Comparison of ENCODE assay signal across 21 cellular contexts in the genomic region with DNA sequence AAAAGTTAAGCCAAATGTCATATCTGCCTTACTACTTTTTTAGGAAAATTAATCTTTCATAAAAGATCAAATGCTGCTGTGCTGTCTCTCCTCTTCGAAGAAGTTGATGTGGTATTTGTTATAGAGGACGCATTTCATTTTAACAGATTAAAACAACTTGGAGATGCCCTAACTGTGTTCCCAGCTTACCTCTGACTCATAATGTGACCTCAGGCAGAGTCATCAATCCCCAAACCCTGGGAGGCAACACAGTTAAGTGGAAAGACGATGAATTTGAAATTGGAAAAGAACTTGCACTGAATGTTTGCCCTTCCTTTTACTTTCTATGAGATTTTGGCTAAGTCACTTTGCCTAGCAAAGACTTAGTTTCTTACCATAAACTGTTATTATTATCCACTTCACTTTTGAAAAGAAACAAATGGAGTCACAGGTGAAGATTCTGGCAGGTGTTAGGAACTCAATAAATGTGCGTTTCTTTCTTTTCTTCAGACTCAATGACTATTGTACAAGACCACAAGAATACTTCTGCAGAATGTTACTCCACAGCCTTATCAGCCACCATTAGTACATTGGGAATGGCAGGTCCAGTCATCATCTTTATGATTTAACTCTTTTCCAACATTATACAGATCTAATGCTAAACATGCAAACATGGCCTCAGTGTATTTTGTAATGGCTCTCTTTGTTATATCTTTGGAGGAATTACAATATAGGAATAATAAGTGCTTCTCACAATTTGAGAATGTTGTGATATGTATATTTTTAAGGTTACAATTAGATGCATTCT.
A peak's percentile ranks its signal among the peaks of the same experiment; 100 is the strongest.
DNase-seq lines count a peak whose midpoint lies in the region; ATAC-seq, FAIRE-seq and TF ChIP-seq lines count a peak whose summit lies in the region.
"Had no signal": no experiment of that assay in that cellular context is flagged by ENCODE, and none has a peak within 500 bp of the region (broad histone marks: within the 10 kb centered on the region; RNA-seq: fewer than 3 reads in every experiment).

No MANE protein-coding gene starts in this region.

- H3K4me1 Mint-ChIP-seq in osteocyte (ENCODE audit: unreplicated experiment), result peaks cover 55% of the 10 kb centered on the region
- H3K4me1 Mint-ChIP-seq: activated CD4-positive, alpha-beta memory T cell treated with anti-CD3 and anti-CD28 coated beads, Interleukin-2, amount 10 ng/mL, durations not matched to agents 7 days and 5 days; CD4-positive, CD25-positive, alpha-beta regulatory T cell had no signal

- BruUV-seq in PC-3 (replicated peaks; lab: Mats Ljungman, UMichigan), result no TSS peak
- BruUV-seq in endothelial cell of umbilical vein (replicated peaks; lab: Mats Ljungman, UMichigan), result no TSS peak

- peak; percentile 4 for FAIRE-seq in endothelial cell of umbilical vein (lab: Jason Lieb, UNC)
- FAIRE-seq: H1 had no signal

- H4K20me1 ChIP-seq in PC-3 (ENCODE audit: low read length), result no peaks in the 10 kb centered on the region
- H4K20me1 ChIP-seq in endothelial cell of umbilical vein (replicated peaks; ENCODE audit: control insufficient read depth, extremely low read depth, insufficient read depth, low read length), result no peaks in the 10 kb centered on the region

- H3F3A ChIP-seq in PC-3 (ENCODE audit: low read length, unreplicated experiment), result peaks cover 4% of the 10 kb centered on the region

- H3K27ac ChIP-seq in PC-3 (ENCODE audit: low read length) (peak overlapping the region; percentile 83), endothelial cell of umbilical vein (ENCODE audit: insufficient read depth, low read depth, low read length) (no peak overlapping the region)
- H3K27ac ChIP-seq: body of pancreas, heart right ventricle had no signal

- no peaks in the 10 kb centered on the region for H3K36me3 ChIP-seq in PC-3 (ENCODE audit: low read depth, low read length)
- no peaks in the 10 kb centered on the region for H3K36me3 ChIP-seq in endothelial cell of umbilical vein (ENCODE audit: control insufficient read depth in 2 of 2, extremely low read depth in 1 of 2, insufficient read depth in 2 of 2, low read length in 2 of 2)

- TF ChIP-seq POLR2A in endothelial cell of umbilical vein (IDR thresholded peaks at IDR 0.05; ENCODE audit: low read depth, low read length), result no peak

- no peaks in the 10 kb centered on the region for H3K9me3 ChIP-seq in PC-3 (ENCODE audit: low read length)
- H3K9me3 ChIP-seq in endothelial cell of umbilical vein (replicated peaks; ENCODE audit: control insufficient read depth, insufficient read depth, low read length), result no peaks in the 10 kb centered on the region
- H3K9me3 ChIP-seq: body of pancreas had no signal

- intact Hi-C loops in PC-3 (cut with micrococcal nuclease) (no loop called here), endothelial cell of umbilical vein (cut with micrococcal nuclease) (loop anchor here (1.0 to 5.0 kb wide), 3 partner anchors 119 to 164 kb away; no protein-coding TSS in a partner anchor)

- H3K9ac ChIP-seq in PC-3 (ENCODE audit: low read length) (peak overlapping the region; percentile 22; the same call in 1 of the 2 replicates), endothelial cell of umbilical vein (replicated peaks; ENCODE audit: extremely low read depth, insufficient read depth, low read length) (no peak overlapping the region)

- H3K9me3 Mint-ChIP-seq in osteocyte (ENCODE audit: unreplicated experiment), result peaks cover 16% of the 10 kb centered on the region

- H3K4me1 ChIP-seq in PC-3 (ENCODE audit: insufficient read depth, low read length) (peaks cover 25% of the 10 kb centered on the region), endothelial cell of umbilical vein (ENCODE audit: control insufficient read depth, extremely low read depth, insufficient read depth, low read length) (peaks cover 33% of the 10 kb centered on the region)
- H3K4me1 ChIP-seq: body of pancreas, heart right ventricle had no signal

- no peak overlapping the region for H3K4me3 Mint-ChIP-seq in osteocyte (ENCODE audit: unreplicated experiment)
- H3K4me3 Mint-ChIP-seq: activated CD4-positive, alpha-beta memory T cell treated with anti-CD3 and anti-CD28 coated beads, Interleukin-2, amount 10 ng/mL, durations not matched to agents 7 days and 5 days; CD4-positive, CD25-positive, alpha-beta regulatory T cell had no signal

- ATAC-seq in PC-3, result peak; percentile 93
- no peak for ATAC-seq in GM18519 (IDR thresholded peaks at IDR 0.05; ENCODE audit: low FRiP score, unreplicated experiment)
- no peak for ATAC-seq in left lobe of liver
- ATAC-seq: body of pancreas, heart right ventricle had no signal

- H3K36me3 Mint-ChIP-seq in osteocyte (ENCODE audit: unreplicated experiment), result peaks cover 30% of the 10 kb centered on the region
- H3K36me3 Mint-ChIP-seq: CD4-positive, CD25-positive, alpha-beta regulatory T cell had no signal

- H3K27me3 ChIP-seq in PC-3 (ENCODE audit: low read length) (no peaks in the 10 kb centered on the region), endothelial cell of umbilical vein (ENCODE audit: control insufficient read depth in 2 of 2, insufficient read depth in 2 of 2, low read length in 2 of 2) (no peaks in the 10 kb centered on the region)
- H3K27me3 ChIP-seq: body of pancreas, heart right ventricle had no signal

- H3K4me3 ChIP-seq in PC-3 (ENCODE audit: low read length) (peak overlapping the region; percentile 25; the same call in 1 of the 2 replicates), endothelial cell of umbilical vein (replicated peaks in 1 of 3; ENCODE audit: insufficient read depth in 1 of 3, low read depth in 1 of 3, low read length in 3 of 3) (no peak overlapping the region)
- H3K4me3 ChIP-seq: body of pancreas, heart right ventricle had no signal

- 0 out of 2 replicates have a peak overlapping the region, but pooled peaks have one; percentile 8 for H2AFZ ChIP-seq in PC-3 (ENCODE audit: low read length)
- peak overlapping the region; percentile 56 for H2AFZ ChIP-seq in endothelial cell of umbilical vein (ENCODE audit: low read depth, low read length)

- H3K9me1 ChIP-seq in endothelial cell of umbilical vein (replicated peaks; ENCODE audit: control insufficient read depth, extremely low read depth, insufficient read depth, low read length), result no peaks in the 10 kb centered on the region

- DNase-seq in Daoy (ENCODE audit: low read depth), result peak; percentile 86
- peak; percentile 85 for DNase-seq in PC-3
- DNase-seq in endothelial cell of umbilical vein (ENCODE audit: low read depth, low spot score), result peak; percentile 41
- no peak for DNase-seq in osteocyte (ENCODE audit: extremely low spot score, unreplicated experiment)
- no peak for DNase-seq in inferior parietal cortex (ENCODE audit: extremely low spot score)
- no peak for DNase-seq in DMS79 treated with DMSO at 0.1 percent for 48 hours (lab: John Stamatoyannopoulos, UW)
- DNase-seq in left lobe of liver (ENCODE audit: low spot score), result no peak
- DNase-seq: activated CD4-positive, alpha-beta memory T cell treated with anti-CD3 and anti-CD28 coated beads, Interleukin-2, amount 10 ng/mL, durations not matched to agents 7 days and 5 days; body of pancreas; CD4-positive, CD25-positive, alpha-beta regulatory T cell; effector CD4-positive, alpha-beta T cell; heart right ventricle; Karpas-422; NCI-H187 treated with DMSO at 0.1 percent for 48 hours; NCI-H82; SIG-M5; stimulated activated CD4-positive, alpha-beta T cell treated with anti-CD3 and anti-CD28 coated beads, Interleukin-4, amount 100 ng/mL, for 1 hour; trophoblast cell had no signal

- dilution Hi-C loops in endothelial cell of umbilical vein (cut with MboI; ENCODE audit: extremely low pct_ligation_motif_present, low sequenced_read_pairs), result no loop called here

- H3K4me2 ChIP-seq in PC-3 (ENCODE audit: low read length), result peak overlapping the region; percentile 60
- peak overlapping the region; percentile 79 for H3K4me2 ChIP-seq in endothelial cell of umbilical vein (ENCODE audit: insufficient read depth, low read length)

- H3K27ac Mint-ChIP-seq in osteocyte (ENCODE audit: unreplicated experiment), result peak overlapping the region; percentile 60
- H3K27ac Mint-ChIP-seq: activated CD4-positive, alpha-beta memory T cell treated with anti-CD3 and anti-CD28 coated beads, Interleukin-2, amount 10 ng/mL, durations not matched to agents 7 days and 5 days; activated T-helper 2 cell treated with anti-CD3 and anti-CD28 coated beads, Interferon-gamma antibody, Interleukin-2, Interleukin-4, amounts not matched to agents 10 μg/mL and 5 μg/mL and 100 μg/mL, durations not matched to agents 14 hours and 24 hours and 36 hours; CD4-positive, CD25-positive, alpha-beta regulatory T cell had no signal

- H3K79me2 ChIP-seq in PC-3 (ENCODE audit: low read length), result no peaks in the 10 kb centered on the region
- H3K79me2 ChIP-seq in endothelial cell of umbilical vein (ENCODE audit: control insufficient read depth, insufficient read depth, low read length), result no peaks in the 10 kb centered on the region

- POLR2A ChIA-PET in PC-3 (lab: Charles Lee; ENCODE audit: unreplicated experiment), result no interaction called here
- POLR2A ChIA-PET in endothelial cell of umbilical vein (lab: Charles Lee), result no interaction called here

- no peaks in the 10 kb centered on the region for H3K27me3 Mint-ChIP-seq in osteocyte (ENCODE audit: unreplicated experiment)
- H3K27me3 Mint-ChIP-seq: activated CD4-positive, alpha-beta memory T cell treated with anti-CD3 and anti-CD28 coated beads, Interleukin-2, amount 10 ng/mL, durations not matched to agents 7 days and 5 days; CD4-positive, CD25-positive, alpha-beta regulatory T cell had no signal

- CTCF ChIA-PET in PC-3 (lab: Charles Lee), result no interaction called here
- CTCF ChIA-PET in endothelial cell of umbilical vein (lab: Charles Lee), result interaction anchor here (1.0 kb wide), 1 partner anchor 20 kb away, joined by 4 read pairs; no protein-coding TSS in a partner anchor

- no peak for TF ChIP-seq CTCF in PC-3 (conservative IDR thresholded peaks at IDR 0.05; ENCODE audit: low read depth, low read length)
- no peak for TF ChIP-seq CTCF in endothelial cell of umbilical vein (IDR thresholded peaks at IDR 0.05; ENCODE audit: extremely low read depth in 1 of 2, insufficient read depth in 1 of 2, low read depth in 1 of 2, low read length in 2 of 2)
- no peak for TF ChIP-seq CTCF in osteocyte (IDR thresholded peaks at IDR 0.05)

- no peaks in the 10 kb centered on the region for H3K9me2 ChIP-seq in PC-3 (replicated peaks; ENCODE audit: low read length)

TF ChIP-seq in endothelial cell of umbilical vein, 7 proteins besides CTCF, POLR2A, EP300 and RAD21:
- TF ChIP-seq GATA2 (IDR thresholded peaks at IDR 0.05; ENCODE audit: insufficient read depth, insufficient read length, low read depth, low read length), result no peak
- no peak for TF ChIP-seq POLR2AphosphoS5 (IDR thresholded peaks at IDR 0.05; ENCODE audit: insufficient read depth, low read depth, low read length)
- peak; percentile 80 for TF ChIP-seq FOS (IDR thresholded peaks at IDR 0.05; ENCODE audit: borderline replicate concordance, insufficient read depth, low read length)
- TF ChIP-seq JUN (IDR thresholded peaks at IDR 0.05; ENCODE audit: borderline replicate concordance, insufficient read depth, insufficient read length, low read depth), result no peak

Comparison
In these comparisons a context has a peak if more than half of its experiments do, and no peak if none do; other contexts are left out.
1. DNase-seq: peak in Daoy (single experiment), PC-3 (single experiment) and endothelial cell of umbilical vein (single experiment); none in osteocyte (single experiment), inferior parietal cortex (single experiment), DMS79 treated with DMSO at 0.1 percent for 48 hours (single experiment) and left lobe of liver (single experiment).